In genomic region chr19:39737351-39737750, GRCh38 we compare ENCODE assay signal across 14 cellular contexts. TPM values are rescaled to one million over a fixed set of nuclear protein-coding genes. Genes with fewer than 3 reads are reported as not detected.
"Had no signal": no experiment of that assay in that cellular context is flagged by ENCODE, and none has a peak within 500 bp of the region (broad histone marks: within the 10 kb centered on the region; RNA-seq: fewer than 3 reads in every experiment).

No MANE protein-coding gene starts in this region.

- DNase-seq: activated CD4-positive, CD25-positive, alpha-beta regulatory T cell; activated CD8-positive, alpha-beta T cell treated with anti-CD3 and anti-CD28 coated beads, Interleukin-2, amount 10 ng/mL, durations not matched to agents 7 days and 5 days; activated gamma-delta T cell; cortex of kidney; effector CD8-positive, alpha-beta T cell; foreskin melanocyte; heart right ventricle; nephron progenitor cell; T-helper 17 cell; tibial artery had no signal

- H3K27ac ChIP-seq: heart right ventricle, tibial artery had no signal

- ATAC-seq: activated CD8-positive, alpha-beta T cell treated with anti-CD3 and anti-CD28 coated beads, Interleukin-2, amount 10 ng/mL, durations not matched to agents 7 days and 5 days; heart right ventricle; sciatic nerve; T-helper 17 cell had no signal

- H3K4me3 ChIP-seq: tibial artery had no signal

- H3K9me3 Mint-ChIP-seq: central memory CD8-positive, alpha-beta T cell had no signal

- H3K4me3 Mint-ChIP-seq: activated CD8-positive, alpha-beta T cell treated with anti-CD3 and anti-CD28 coated beads, Interleukin-2, amount 10 ng/mL, durations not matched to agents 7 days and 5 days; central memory CD8-positive, alpha-beta T cell; nephron progenitor cell; T-helper 17 cell had no signal

- H3K27me3 ChIP-seq: tibial artery had no signal

- H3K4me1 Mint-ChIP-seq: central memory CD8-positive, alpha-beta T cell; nephron progenitor cell had no signal

- H3K27ac Mint-ChIP-seq: activated CD8-positive, alpha-beta T cell treated with anti-CD3 and anti-CD28 coated beads, Interleukin-2, amount 10 ng/mL, durations not matched to agents 7 days and 5 days; nephron progenitor cell; T-helper 17 cell had no signal

RNA-seq across cellular contexts. Expression of gene CLC, which starts 0.5 kb away (rescaled TPM):
- total RNA-seq: activated CD8-positive, alpha-beta T cell treated with anti-CD3 and anti-CD28 coated beads, Interleukin-2, amount 10 ng/mL, durations not matched to agents 7 days and 5 days; osteocyte; pulmonary artery endothelial cell had no signal

RNA-seq across cellular contexts. Expression of gene LGALS14, which starts 33.1 kb away (rescaled TPM):
- total RNA-seq: activated CD8-positive, alpha-beta T cell treated with anti-CD3 and anti-CD28 coated beads, Interleukin-2, amount 10 ng/mL, durations not matched to agents 7 days and 5 days; heart right ventricle; osteocyte; pulmonary artery endothelial cell; sciatic nerve; T-helper 17 cell had no signal

RNA-seq across cellular contexts. Expression of gene LEUTX, which starts 41.3 kb away (rescaled TPM):
- total RNA-seq: activated CD8-positive, alpha-beta T cell treated with anti-CD3 and anti-CD28 coated beads, Interleukin-2, amount 10 ng/mL, durations not matched to agents 7 days and 5 days; heart right ventricle; osteocyte; pulmonary artery endothelial cell; sciatic nerve; T-helper 17 cell had no signal
